In genomic region chr9:89967527-89967926, GRCh38 we compare ENCODE assay signal across 26 cellular contexts.
"Had no signal": no experiment of that assay in that cellular context is flagged by ENCODE, and none has a peak within 500 bp of the region (broad histone marks: within the 10 kb centered on the region; RNA-seq: fewer than 3 reads in every experiment).

No MANE protein-coding gene starts in this region.

- H3K27ac ChIP-seq: esophagus squamous epithelium, heart right ventricle, pancreas, prostate gland, sigmoid colon, suprapubic skin, transverse colon had no signal

- ATAC-seq: activated CD8-positive, alpha-beta T cell treated with anti-CD3 and anti-CD28 coated beads for 36 hours; heart right ventricle; naive thymus-derived CD4-positive, alpha-beta T cell; pancreas had no signal

- H3K4me1 ChIP-seq: pancreas, prostate gland had no signal

- DNase-seq: activated B cell treated with CpG ODN at 0.5 μM for 24 hours; activated CD4-positive, alpha-beta T cell treated with anti-CD3 and anti-CD28 coated beads, Interleukin-2, amount 50 U/mL, for 1 hour; activated CD8-positive, alpha-beta T cell treated with anti-CD3 and anti-CD28 coated beads for 36 hours; activated naive CD4-positive, alpha-beta T cell; activated T-cell treated with anti-CD3 and anti-CD28 coated beads, Interleukin-2, amount 50 U/mL, for 48 hours; anterior cingulate cortex; esophagus squamous epithelium; foreskin melanocyte; heart right ventricle; mammary epithelial cell; midbrain; naive thymus-derived CD4-positive, alpha-beta T cell; nucleus accumbens; pancreas; retina; sigmoid colon; small intestine; stimulated activated CD4-positive, alpha-beta T cell treated with anti-CD3 and anti-CD28 coated beads, Interleukin-4, amount 100 ng/mL, for 4 hours; stimulated activated CD8-positive, alpha-beta memory T cell treated with anti-CD3 and anti-CD28 coated beads, Interleukin-4, amount 100 ng/mL, for 48 hours; stimulated activated naive CD4-positive, alpha-beta T cell; T-helper 2 cell; transverse colon had no signal

- H3K4me3 ChIP-seq: esophagus squamous epithelium, heart right ventricle, pancreas, prostate gland, sigmoid colon, suprapubic skin, transverse colon had no signal

- H3K36me3 ChIP-seq: esophagus squamous epithelium, heart right ventricle, pancreas, prostate gland, sigmoid colon, suprapubic skin, transverse colon had no signal

- FAIRE-seq: bronchial epithelial cell, islet of Langerhans, pancreas, small intestine had no signal

- H3K27me3 ChIP-seq: esophagus squamous epithelium, heart right ventricle, pancreas, sigmoid colon, suprapubic skin, transverse colon had no signal

- H3K9me3 ChIP-seq: esophagus squamous epithelium, heart right ventricle, pancreas, prostate gland, sigmoid colon, suprapubic skin, transverse colon had no signal
